ENCODE assay signal across 24 cellular contexts in the genomic region with DNA sequence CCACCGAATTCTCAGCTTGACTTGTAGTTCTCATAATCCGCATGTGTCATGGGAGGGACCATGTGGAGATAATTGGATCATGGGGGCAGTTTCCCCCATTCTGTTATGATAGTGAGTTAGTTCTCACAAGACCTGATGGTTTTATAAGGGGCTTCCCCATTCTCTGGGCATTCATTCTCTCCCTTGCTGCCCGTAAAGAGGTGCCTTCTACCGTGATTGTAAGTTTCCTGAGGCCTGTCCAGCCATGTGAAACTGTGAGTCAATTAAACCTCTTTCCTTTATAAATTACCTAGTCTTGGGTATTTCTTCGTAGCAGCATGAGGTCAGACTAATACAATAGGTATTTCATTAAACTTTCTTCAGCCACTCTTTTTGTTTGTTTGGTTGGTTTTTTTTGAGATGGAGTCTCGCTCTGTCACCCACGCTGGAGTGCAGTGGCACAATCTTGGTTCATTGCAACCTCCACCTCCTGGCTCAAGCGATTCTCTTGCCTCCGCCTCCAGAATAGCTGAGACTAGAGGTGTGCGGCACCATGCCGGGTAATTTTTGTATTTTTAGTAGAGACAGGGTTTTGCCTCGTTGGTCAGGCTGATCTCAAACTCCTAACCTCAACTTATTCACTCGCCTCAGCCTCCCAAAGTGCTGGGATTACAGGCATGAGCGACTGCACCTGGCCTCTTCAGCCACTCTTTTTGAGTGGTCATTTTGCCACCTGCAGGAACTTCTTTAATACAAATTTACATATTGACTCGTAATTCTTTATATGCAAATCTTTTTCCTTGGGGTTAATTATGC. TPM values are rescaled to one million over a fixed set of nuclear protein-coding genes. Genes with fewer than 3 reads are reported as not detected.
A peak's percentile ranks its signal among the peaks of the same experiment; 100 is the strongest.
DNase-seq lines count a peak whose midpoint lies in the region; ATAC-seq, FAIRE-seq and TF ChIP-seq lines count a peak whose summit lies in the region.
"Had no signal": no experiment of that assay in that cellular context is flagged by ENCODE, and none has a peak within 500 bp of the region (broad histone marks: within the 10 kb centered on the region; RNA-seq: fewer than 3 reads in every experiment).

No MANE protein-coding gene starts in this region.

- H3K27me3 Mint-ChIP-seq in activated CD8-positive, alpha-beta T cell treated with anti-CD3 and anti-CD28 coated beads for 36 hours = no peaks in the 10 kb centered on the region
- peaks cover 5% of the 10 kb centered on the region for H3K27me3 Mint-ChIP-seq in activated CD8-positive, alpha-beta T cell treated with anti-CD3 and anti-CD28 coated beads, Interleukin-2, amount 10 ng/mL, durations not matched to agents 7 days and 5 days (ENCODE audit: low read depth)
- H3K27me3 Mint-ChIP-seq: activated CD4-positive, alpha-beta T cell treated with anti-CD3 and anti-CD28 coated beads for 36 hours had no signal

- no peaks in the 10 kb centered on the region for H4K20me1 ChIP-seq in HepG2 (ENCODE audit: insufficient read depth, low read length)
- no peaks in the 10 kb centered on the region for H4K20me1 ChIP-seq in hepatocyte (ENCODE audit: insufficient read depth, poor library complexity, severe bottlenecking)
- H4K20me1 ChIP-seq: BLaER1 treated with 17β-estradiol and CSF1 and Interleukin-3, amounts not matched to agents 10 nM and 100 nM had no signal

- BruUV-seq in HepG2 (replicated peaks; lab: Mats Ljungman, UMichigan) = no TSS peak

- H3K4me3 ChIP-seq in HepG2 (replicated peaks in 1 of 3; ENCODE audit: insufficient read depth in 1 of 3, low read depth in 2 of 3, low read length in 3 of 3) (no peak overlapping the region), right lobe of liver (no peak overlapping the region), hepatocyte (no peak overlapping the region)
- H3K4me3 ChIP-seq: BLaER1 treated with 17β-estradiol and CSF1 and Interleukin-3, amounts not matched to agents 10 nM and 100 nM; breast epithelium; lower lobe of right lung; ovary; Peyer's patch had no signal

- no peak for DNase-seq in HepG2 (ENCODE audit: low spot score)
- DNase-seq in right lobe of liver = no peak
- DNase-seq in SHP77 treated with DMSO at 0.1 percent for 48 hours (lab: John Stamatoyannopoulos, UW) = peak; percentile 26
- DNase-seq in hepatocyte (ENCODE audit: low spot score) = no peak
- no peak for DNase-seq in NCI-H2171 treated with DMSO at 0.1 percent for 48 hours (lab: John Stamatoyannopoulos, UW)
- DNase-seq in activated CD8-positive, alpha-beta T cell treated with anti-CD3 and anti-CD28 coated beads for 36 hours = no peak
- no peak for DNase-seq in activated CD8-positive, alpha-beta T cell treated with anti-CD3 and anti-CD28 coated beads, Interleukin-2, amount 10 ng/mL, durations not matched to agents 7 days and 5 days
- no peak for DNase-seq in GM19239 (ENCODE audit: insufficient read length, low spot score)
- DNase-seq: activated CD4-positive, alpha-beta T cell treated with anti-CD3 and anti-CD28 coated beads for 36 hours; activated naive CD8-positive, alpha-beta T cell treated with anti-CD3 and anti-CD28 coated beads, Interleukin-2, amount 50 U/mL, for 24 hours; dermis blood vessel endothelial cell; DND-41; H7; KBM-7; lower lobe of right lung; ovary; Peyer's patch; stimulated activated CD4-positive, alpha-beta T cell treated with anti-CD3 and anti-CD28 coated beads, Interleukin-2, amount 100 ng/mL, for 24 hours had no signal

- H3K4me2 ChIP-seq in HepG2 (ENCODE audit: low read depth, low read length) (0 out of 2 replicates have a peak overlapping the region, but pooled peaks have one; percentile 79), hepatocyte (no peak overlapping the region)
- H3K4me2 ChIP-seq: BLaER1 treated with 17β-estradiol and CSF1 and Interleukin-3, amounts not matched to agents 10 nM and 100 nM had no signal

- H3K9me3 Mint-ChIP-seq in activated CD8-positive, alpha-beta T cell treated with anti-CD3 and anti-CD28 coated beads for 36 hours = no peaks in the 10 kb centered on the region
- H3K9me3 Mint-ChIP-seq in activated CD8-positive, alpha-beta T cell treated with anti-CD3 and anti-CD28 coated beads, Interleukin-2, amount 10 ng/mL, durations not matched to agents 7 days and 5 days (ENCODE audit: insufficient read depth) = no peaks in the 10 kb centered on the region
- H3K9me3 Mint-ChIP-seq: activated naive CD8-positive, alpha-beta T cell treated with anti-CD3 and anti-CD28 coated beads, Interleukin-2, amount 50 U/mL, for 24 hours; activated T-helper 2 cell treated with anti-CD3 and anti-CD28 coated beads, Interferon-gamma antibody, Interleukin-2, Interleukin-4, amounts not matched to agents 10 μg/mL and 5 μg/mL and 100 μg/mL, durations not matched to agents 14 hours and 24 hours and 36 hours had no signal

- no peak for TF ChIP-seq POLR2A in HepG2 (IDR thresholded peaks at IDR 0.05; ENCODE audit: insufficient read depth in 1 of 2, low read depth in 2 of 2, low read length in 2 of 2)
- no peak for TF ChIP-seq POLR2A in right lobe of liver (IDR thresholded peaks at IDR 0.05)

- FAIRE-seq in HepG2 (lab: Jason Lieb, UNC) (no peak), GM19239 (lab: Jason Lieb, UNC) (no peak)
- FAIRE-seq: A204.1, GM18507 had no signal

- H3K27ac ChIP-seq in HepG2 (ENCODE audit: extremely low read length, insufficient read depth, low read length) (peak overlapping the region; percentile 94), right lobe of liver (peak overlapping the region in 1 of 3 donors; percentile 81), hepatocyte (peak overlapping the region; percentile 65)
- H3K27ac ChIP-seq: BLaER1 treated with 17β-estradiol and CSF1 and Interleukin-3, amounts not matched to agents 10 nM and 100 nM; breast epithelium; lower lobe of right lung; ovary had no signal

- CTCF ChIA-PET in HepG2 (lab: Yijun Ruan, JAX; ENCODE audit: low intra/inter-chr PET ratio, low total read pairs) = interaction anchor here (1.1 kb wide), 1 partner anchor 88 kb away, joined by 3 read pairs; no protein-coding TSS in a partner anchor
- CTCF ChIA-PET in activated CD8-positive, alpha-beta T cell treated with anti-CD3 and anti-CD28 coated beads for 36 hours (lab: Charles Lee) = interaction anchor here (1.5 to 1.6 kb wide), 2 partner anchors 8 to 10 kb away, joined by 3 to 4 read pairs; no protein-coding TSS in a partner anchor
- CTCF ChIA-PET in activated CD8-positive, alpha-beta T cell treated with anti-CD3 and anti-CD28 coated beads, Interleukin-2, amount 10 ng/mL, durations not matched to agents 7 days and 5 days (lab: Charles Lee) = no interaction called here

- H3K9me2 ChIP-seq in hepatocyte (replicated peaks; ENCODE audit: insufficient read depth) = no peaks in the 10 kb centered on the region

- in situ Hi-C loops in HepG2 (cut with HindIII; ENCODE audit: extremely low pct_ligation_motif_present, low pct_unique_long_range_greater_than_20kb) = no loop called here

- intact Hi-C loops in HepG2 (cut with micrococcal nuclease; ENCODE audit: unreplicated experiment) = loop anchor here (1.0 to 10.0 kb wide), 3 partner anchors 8 to 188 kb away; a partner anchor contains a TSS
- intact Hi-C loops in right lobe of liver (cut with DNase I) = no loop called here
- intact Hi-C loops in activated CD8-positive, alpha-beta T cell treated with anti-CD3 and anti-CD28 coated beads for 36 hours (cut with micrococcal nuclease) = no loop called here

- no peak for TF ChIP-seq CTCF in HepG2 (CRISPR knock-in tag; IDR thresholded peaks at IDR 0.05)
- TF ChIP-seq CTCF in right lobe of liver (IDR thresholded peaks at IDR 0.05) = no peak
- TF ChIP-seq CTCF in hepatocyte (IDR thresholded peaks at IDR 0.05; ENCODE audit: poor library complexity) = no peak
- TF ChIP-seq CTCF in activated CD8-positive, alpha-beta T cell treated with anti-CD3 and anti-CD28 coated beads for 36 hours (IDR thresholded peaks at IDR 0.05) = no peak

- no peaks in the 10 kb centered on the region for H3K79me2 ChIP-seq in HepG2 (ENCODE audit: insufficient read depth, low read length)
- H3K79me2 ChIP-seq in hepatocyte = no peaks in the 10 kb centered on the region

- H3K36me3 ChIP-seq in HepG2 (replicated peaks in 1 of 2; ENCODE audit: control insufficient read depth in 1 of 2, insufficient read depth in 2 of 2, low read length in 2 of 2) (no peaks in the 10 kb centered on the region), right lobe of liver (no peaks in the 10 kb centered on the region), hepatocyte (replicated peaks; ENCODE audit: insufficient read depth, low read depth) (no peaks in the 10 kb centered on the region)
- H3K36me3 ChIP-seq: BLaER1 treated with 17β-estradiol and CSF1 and Interleukin-3, amounts not matched to agents 10 nM and 100 nM; breast epithelium; lower lobe of right lung; ovary; Peyer's patch had no signal

- H3K36me3 Mint-ChIP-seq in activated CD8-positive, alpha-beta T cell treated with anti-CD3 and anti-CD28 coated beads for 36 hours (ENCODE audit: low read depth) = no peaks in the 10 kb centered on the region
- no peaks in the 10 kb centered on the region for H3K36me3 Mint-ChIP-seq in activated CD8-positive, alpha-beta T cell treated with anti-CD3 and anti-CD28 coated beads, Interleukin-2, amount 10 ng/mL, durations not matched to agents 7 days and 5 days (ENCODE audit: low read depth)

- H3K9ac ChIP-seq in HepG2 (ENCODE audit: insufficient read depth, low read depth, low read length) = no peak overlapping the region; the same call in 1 of the 2 replicates
- H3K9ac ChIP-seq: BLaER1 treated with 17β-estradiol and CSF1 and Interleukin-3, amounts not matched to agents 10 nM and 100 nM had no signal

- no peaks in the 10 kb centered on the region for H3K4me1 Mint-ChIP-seq in activated CD8-positive, alpha-beta T cell treated with anti-CD3 and anti-CD28 coated beads for 36 hours (ENCODE audit: low read depth)
- H3K4me1 Mint-ChIP-seq in activated CD8-positive, alpha-beta T cell treated with anti-CD3 and anti-CD28 coated beads, Interleukin-2, amount 10 ng/mL, durations not matched to agents 7 days and 5 days (ENCODE audit: low read depth) = no peaks in the 10 kb centered on the region
- H3K4me1 Mint-ChIP-seq: activated CD4-positive, alpha-beta T cell treated with anti-CD3 and anti-CD28 coated beads for 36 hours; activated naive CD8-positive, alpha-beta T cell treated with anti-CD3 and anti-CD28 coated beads, Interleukin-2, amount 50 U/mL, for 24 hours had no signal

- TF ChIP-seq RAD21 in HepG2 (CRISPR knock-in tag; IDR thresholded peaks at IDR 0.05) = no peak

- no peaks in the 10 kb centered on the region for H3K27me3 ChIP-seq in HepG2 (ENCODE audit: control insufficient read depth in 1 of 2, insufficient read depth in 2 of 2, low read length in 2 of 2)
- no peaks in the 10 kb centered on the region for H3K27me3 ChIP-seq in right lobe of liver
- H3K27me3 ChIP-seq in hepatocyte = no peaks in the 10 kb centered on the region
- H3K27me3 ChIP-seq: BLaER1 treated with 17β-estradiol and CSF1 and Interleukin-3, amounts not matched to agents 10 nM and 100 nM; breast epithelium; ovary; Peyer's patch had no signal

- H3K27ac Mint-ChIP-seq in activated CD8-positive, alpha-beta T cell treated with anti-CD3 and anti-CD28 coated beads for 36 hours = no peak overlapping the region
- H3K27ac Mint-ChIP-seq in activated CD8-positive, alpha-beta T cell treated with anti-CD3 and anti-CD28 coated beads, Interleukin-2, amount 10 ng/mL, durations not matched to agents 7 days and 5 days = no peak overlapping the region
- H3K27ac Mint-ChIP-seq: activated CD4-positive, alpha-beta T cell treated with anti-CD3 and anti-CD28 coated beads for 36 hours; activated naive CD8-positive, alpha-beta T cell treated with anti-CD3 and anti-CD28 coated beads, Interleukin-2, amount 50 U/mL, for 24 hours; activated T-helper 2 cell treated with anti-CD3 and anti-CD28 coated beads, Interferon-gamma antibody, Interleukin-2, Interleukin-4, amounts not matched to agents 10 μg/mL and 5 μg/mL and 100 μg/mL, durations not matched to agents 14 hours and 24 hours and 36 hours had no signal

- 93% methylated on average over 15 of the region's 15 CpGs for WGBS in HepG2 (ENCODE audit: low lambda C conversion rate)
- 84% methylated on average over 14 of the region's 15 CpGs for WGBS in right lobe of liver (ENCODE audit: insufficient coverage, low coverage, low lambda C conversion rate, missing lambda C conversion rate)
- 86% methylated on average over 15 of the region's 15 CpGs for WGBS in hepatocyte (ENCODE audit: low lambda C conversion rate, missing lambda C conversion rate)

- TF ChIP-seq EP300 in HepG2 (IDR thresholded peaks at IDR 0.05; ENCODE audit: low read depth in 2 of 2, low read length in 2 of 2) (no peak), HepG2 (CRISPR knock-in tag; IDR thresholded peaks at IDR 0.05; ENCODE audit: borderline replicate concordance) (no peak)

- no peak overlapping the region for H3K4me3 Mint-ChIP-seq in activated CD8-positive, alpha-beta T cell treated with anti-CD3 and anti-CD28 coated beads for 36 hours
- no peak overlapping the region for H3K4me3 Mint-ChIP-seq in activated CD8-positive, alpha-beta T cell treated with anti-CD3 and anti-CD28 coated beads, Interleukin-2, amount 10 ng/mL, durations not matched to agents 7 days and 5 days
- H3K4me3 Mint-ChIP-seq: activated CD4-positive, alpha-beta T cell treated with anti-CD3 and anti-CD28 coated beads for 36 hours; activated naive CD8-positive, alpha-beta T cell treated with anti-CD3 and anti-CD28 coated beads, Interleukin-2, amount 50 U/mL, for 24 hours had no signal

- POLR2A ChIA-PET in HepG2 (lab: Yijun Ruan, JAX) = interaction anchor here (1.3 to 2.5 kb wide), 4 partner anchors 8 to 336 kb away, joined by 3 to 15 read pairs (median 4); no protein-coding TSS in a partner anchor
- POLR2A ChIA-PET in activated CD8-positive, alpha-beta T cell treated with anti-CD3 and anti-CD28 coated beads for 36 hours (lab: Charles Lee) = no interaction called here
- POLR2A ChIA-PET in activated CD8-positive, alpha-beta T cell treated with anti-CD3 and anti-CD28 coated beads, Interleukin-2, amount 10 ng/mL, durations not matched to agents 7 days and 5 days (lab: Charles Lee) = no interaction called here

- H3K9me3 ChIP-seq in HepG2 (ENCODE audit: low read length) (no peaks in the 10 kb centered on the region), right lobe of liver (no peaks in the 10 kb centered on the region), hepatocyte (ENCODE audit: low read depth) (no peaks in the 10 kb centered on the region)
- H3K9me3 ChIP-seq: BLaER1 treated with 17β-estradiol and CSF1 and Interleukin-3, amounts not matched to agents 10 nM and 100 nM; breast epithelium; lower lobe of right lung; ovary; Peyer's patch had no signal

- H2AFZ ChIP-seq in HepG2 (ENCODE audit: low read length) = no peak overlapping the region
- no peak overlapping the region for H2AFZ ChIP-seq in hepatocyte

- no peak for ATAC-seq in HepG2
- ATAC-seq in right lobe of liver = no peak
- no peak for ATAC-seq in activated CD8-positive, alpha-beta T cell treated with anti-CD3 and anti-CD28 coated beads for 36 hours
- ATAC-seq in activated CD8-positive, alpha-beta T cell treated with anti-CD3 and anti-CD28 coated beads, Interleukin-2, amount 10 ng/mL, durations not matched to agents 7 days and 5 days = no peak
- ATAC-seq: activated CD4-positive, alpha-beta T cell treated with anti-CD3 and anti-CD28 coated beads for 36 hours; activated naive CD8-positive, alpha-beta T cell treated with anti-CD3 and anti-CD28 coated beads, Interleukin-2, amount 50 U/mL, for 24 hours; esophagus mucosa had no signal

- H3K4me1 ChIP-seq in HepG2 (ENCODE audit: insufficient read depth, low read length) (peaks cover 70% of the 10 kb centered on the region), right lobe of liver (peaks cover 0 to 68% (median 23%) of the 10 kb centered on the region in 4 donors), hepatocyte (ENCODE audit: insufficient read depth) (peaks cover 21% of the 10 kb centered on the region)
- H3K4me1 ChIP-seq: breast epithelium, lower lobe of right lung had no signal

RNA-seq across cellular contexts. Expression of a gene that starts 36.3 kb away (rescaled TPM):
- total RNA-seq in HepG2 (2016; rRNA removed; fragmentation: Illumina TruSeq; extraction: Trizol) (13.7 and 21.5 TPM in 2 replicates), right lobe of liver (100 to 1,000 TPM in 1 of 6 experiments, 10 to 100 TPM in 3, 1 to 10 TPM in 2; 7.6 to 177 (median 54.4) TPM), hepatocyte (402 and 441 TPM in 2 replicates)
- total RNA-seq in HepG2 (2016; cell fraction: cytosol; rRNA removed; fragmentation: Illumina TruSeq; extraction: Trizol; ENCODE audit: low read depth) = 3.0 and 3.4 TPM in 2 replicates
- 15.4 and 22.0 TPM in 2 replicates for total RNA-seq in HepG2 (2016; cell fraction: insoluble cytoplasmic fraction; rRNA removed; fragmentation: Illumina TruSeq; extraction: Trizol)
- total RNA-seq in HepG2 (2016; cell fraction: membrane; rRNA removed; fragmentation: Illumina TruSeq; extraction: Trizol) = 3.4 and 4.3 TPM in 2 replicates
- total RNA-seq in HepG2 (2016; cell fraction: nucleus; rRNA removed; fragmentation: Illumina TruSeq; extraction: Trizol) = 6.0 TPM in 2 replicates
- polyA plus RNA-seq in HepG2 (2011; rRNA removed) (0.75 and 1.1 TPM in 2 replicates), hepatocyte (305 and 383 TPM in 2 replicates)
- 0.32 and 0.96 TPM in 2 replicates for polyA plus RNA-seq in HepG2 (2011; cell fraction: cytosol; rRNA removed)
- polyA plus RNA-seq in HepG2 (2011; cell fraction: nucleus; rRNA removed) = 0.16 and 0.26 TPM in 2 replicates
- 1.8 and 3.2 TPM in 2 replicates for polyA plus RNA-seq in HepG2 (2012)
- polyA plus RNA-seq in HepG2 (2016; cell fraction: cytosol; fragmentation: Illumina TruSeq; extraction: Trizol; ENCODE audit: low read depth) = 3.8 and 4.2 TPM in 2 replicates
- 27.0 and 28.3 TPM in 2 replicates for polyA plus RNA-seq in HepG2 (2016; cell fraction: insoluble cytoplasmic fraction; fragmentation: Illumina TruSeq; extraction: Trizol; ENCODE audit: low read depth)
- 3.6 and 4.5 TPM in 2 replicates for polyA plus RNA-seq in HepG2 (2016; cell fraction: membrane; fragmentation: Illumina TruSeq; extraction: Trizol; ENCODE audit: low read depth)
- 7.2 and 8.9 TPM in 2 replicates for polyA plus RNA-seq in HepG2 (2016; cell fraction: nucleus; fragmentation: Illumina TruSeq; extraction: Trizol; ENCODE audit: insufficient read depth, low read depth)
- polyA minus RNA-seq in HepG2 (2011; rRNA and poly(A)+ RNA removed; ENCODE audit: low replicate concordance) = not detected in 2 replicates
- 0.79 TPM in 1 of 2 replicates, not detected in the other for polyA minus RNA-seq in HepG2 (2011; cell fraction: cytosol; rRNA and poly(A)+ RNA removed)
- polyA minus RNA-seq in HepG2 (2011; cell fraction: nucleus; rRNA and poly(A)+ RNA removed) = not detected in 2 replicates
- not detected for total RNA-seq in activated CD8-positive, alpha-beta T cell treated with anti-CD3 and anti-CD28 coated beads for 36 hours
- not detected for total RNA-seq in activated CD8-positive, alpha-beta T cell treated with anti-CD3 and anti-CD28 coated beads, Interleukin-2, amount 10 ng/mL, durations not matched to agents 7 days and 5 days
- total RNA-seq: activated CD4-positive, alpha-beta T cell treated with anti-CD3 and anti-CD28 coated beads for 36 hours; activated T-helper 2 cell treated with anti-CD3 and anti-CD28 coated beads, Interferon-gamma antibody, Interleukin-2, Interleukin-4, amounts not matched to agents 10 μg/mL and 5 μg/mL and 100 μg/mL, durations not matched to agents 14 hours and 24 hours and 36 hours; breast epithelium; dermis blood vessel endothelial cell; esophagus mucosa; H7 had no signal

RNA-seq across cellular contexts. Expression of a gene that starts 56.0 kb away (rescaled TPM):
- total RNA-seq in HepG2 (2016; rRNA removed; fragmentation: Illumina TruSeq; extraction: Trizol) (73.7 and 78.0 TPM in 2 replicates), right lobe of liver (10 to 100 TPM; 20.7 to 41.2 (median 33.3) TPM), hepatocyte (70.6 and 84.5 TPM in 2 replicates)
- total RNA-seq in HepG2 (2016; cell fraction: cytosol; rRNA removed; fragmentation: Illumina TruSeq; extraction: Trizol; ENCODE audit: low read depth) = 23.2 and 27.5 TPM in 2 replicates
- 70.9 and 77.3 TPM in 2 replicates for total RNA-seq in HepG2 (2016; cell fraction: insoluble cytoplasmic fraction; rRNA removed; fragmentation: Illumina TruSeq; extraction: Trizol)
- total RNA-seq in HepG2 (2016; cell fraction: membrane; rRNA removed; fragmentation: Illumina TruSeq; extraction: Trizol) = 39.5 and 43.5 TPM in 2 replicates
- total RNA-seq in HepG2 (2016; cell fraction: nucleus; rRNA removed; fragmentation: Illumina TruSeq; extraction: Trizol) = 44.6 and 52.8 TPM in 2 replicates
- polyA plus RNA-seq in HepG2 (2011; rRNA removed) (18.2 and 24.6 TPM in 2 replicates), hepatocyte (80.4 and 86.9 TPM in 2 replicates)
- 19.6 and 31.0 TPM in 2 replicates for polyA plus RNA-seq in HepG2 (2011; cell fraction: cytosol; rRNA removed)
- 7.1 and 9.9 TPM in 2 replicates for polyA plus RNA-seq in HepG2 (2011; cell fraction: nucleus; rRNA removed)
- 18.4 and 26.2 TPM in 2 replicates for polyA plus RNA-seq in HepG2 (2012)
- 23.3 and 32.1 TPM in 2 replicates for polyA plus RNA-seq in HepG2 (2016; cell fraction: cytosol; fragmentation: Illumina TruSeq; extraction: Trizol; ENCODE audit: low read depth)
- 85.0 and 85.6 TPM in 2 replicates for polyA plus RNA-seq in HepG2 (2016; cell fraction: insoluble cytoplasmic fraction; fragmentation: Illumina TruSeq; extraction: Trizol; ENCODE audit: low read depth)
- polyA plus RNA-seq in HepG2 (2016; cell fraction: membrane; fragmentation: Illumina TruSeq; extraction: Trizol; ENCODE audit: low read depth) = 39.5 and 42.3 TPM in 2 replicates
- polyA plus RNA-seq in HepG2 (2016; cell fraction: nucleus; fragmentation: Illumina TruSeq; extraction: Trizol; ENCODE audit: insufficient read depth, low read depth) = 84.3 and 97.3 TPM in 2 replicates
- polyA minus RNA-seq in HepG2 (2011; rRNA and poly(A)+ RNA removed; ENCODE audit: low replicate concordance) = 4.1 and 10.8 TPM in 2 replicates
- 4.7 and 5.7 TPM in 2 replicates for polyA minus RNA-seq in HepG2 (2011; cell fraction: cytosol; rRNA and poly(A)+ RNA removed)
- 3.7 and 4.6 TPM in 2 replicates for polyA minus RNA-seq in HepG2 (2011; cell fraction: nucleus; rRNA and poly(A)+ RNA removed)
- total RNA-seq in activated CD8-positive, alpha-beta T cell treated with anti-CD3 and anti-CD28 coated beads for 36 hours = 10 to 100 TPM; 13.4 to 15.1 TPM
- 10 to 100 TPM; 21.5 to 22.2 TPM for total RNA-seq in activated CD8-positive, alpha-beta T cell treated with anti-CD3 and anti-CD28 coated beads, Interleukin-2, amount 10 ng/mL, durations not matched to agents 7 days and 5 days

Comparison
In these comparisons a context has a peak if more than half of its experiments do, and no peak if none do; other contexts are left out.
1. RNA of a gene that starts 36.3 kb away (total RNA-seq): 402 to 441 TPM in hepatocyte, 7.6 to 177 TPM in right lobe of liver and 3.0 to 22.0 TPM in HepG2; not detected in activated CD8-positive, alpha-beta T cell treated with anti-CD3 and anti-CD28 coated beads for 36 hours and not detected in activated CD8-positive, alpha-beta T cell treated with anti-CD3 and anti-CD28 coated beads, Interleukin-2, amount 10 ng/mL, durations not matched to agents 7 days and 5 days; every median in the first group is over 4 times any median in the second.